In the genomic region with DNA sequence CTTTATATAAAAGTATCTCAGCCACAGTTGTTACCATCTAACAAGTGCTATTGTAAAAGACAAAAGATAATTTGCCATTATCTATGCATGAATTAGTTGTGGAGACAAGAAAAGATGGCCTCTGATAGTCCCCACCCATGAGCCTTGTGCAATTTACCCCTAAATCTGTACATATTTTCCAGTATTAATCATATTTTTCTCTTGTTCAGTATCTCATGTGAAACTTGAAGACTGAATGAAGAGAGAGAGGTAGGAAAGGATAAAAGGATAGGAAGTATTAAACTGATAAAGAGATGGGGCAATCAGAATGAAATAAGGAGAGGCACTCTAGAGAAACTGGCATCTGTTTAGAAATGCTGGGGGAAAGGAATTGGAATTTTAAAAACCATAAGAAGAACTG, we compare ENCODE assay signal across 12 cellular contexts. TPM values are rescaled to one million over a fixed set of nuclear protein-coding genes. Genes with fewer than 3 reads are reported as not detected.
A peak's percentile ranks its signal among the peaks of the same experiment; 100 is the strongest.
DNase-seq lines count a peak whose midpoint lies in the region; ATAC-seq, FAIRE-seq and TF ChIP-seq lines count a peak whose summit lies in the region.
"Had no signal": no experiment of that assay in that cellular context is flagged by ENCODE, and none has a peak within 500 bp of the region (broad histone marks: within the 10 kb centered on the region; RNA-seq: fewer than 3 reads in every experiment).

No MANE protein-coding gene starts in this region.

- intact Hi-C loops in colonic mucosa (cut with DNase I): no loop called here

- no peaks in the 10 kb centered on the region for H3K36me3 Mint-ChIP-seq in activated naive CD8-positive, alpha-beta T cell treated with anti-CD3 and anti-CD28 coated beads, Interleukin-2, amount 10 ng/mL, durations not matched to agents 7 days and 5 days

- TF ChIP-seq POLR2A in A549 (IDR thresholded peaks at IDR 0.05; ENCODE audit: low read length): no peak

- H3K27ac ChIP-seq in A549 (peak overlapping the region in 1 of 2 experiments; percentile 44; a peak in 3 of 6 replicates), DOHH2 (ENCODE audit: low read depth, low read length) (peak overlapping the region; percentile 83), hepatocyte (peak overlapping the region; percentile 85), colonic mucosa (no peak overlapping the region)
- H3K27ac ChIP-seq: C4-2B had no signal

- no peaks in the 10 kb centered on the region for H3K27me3 Mint-ChIP-seq in activated naive CD8-positive, alpha-beta T cell treated with anti-CD3 and anti-CD28 coated beads, Interleukin-2, amount 10 ng/mL, durations not matched to agents 7 days and 5 days

- TF ChIP-seq RAD21 in A549 (conservative IDR thresholded peaks at IDR 0.05 in 1 of 2, IDR thresholded peaks at IDR 0.05 in 1 of 2): no peak

- no peaks in the 10 kb centered on the region for H4K20me1 ChIP-seq in DOHH2 (ENCODE audit: control insufficient read depth, insufficient read depth, low read depth, low read length)
- H4K20me1 ChIP-seq in hepatocyte (ENCODE audit: insufficient read depth, poor library complexity, severe bottlenecking): no peaks in the 10 kb centered on the region

- H3K9me2 ChIP-seq in DOHH2 (replicated peaks; ENCODE audit: control insufficient read depth, low read length) (no peaks in the 10 kb centered on the region), hepatocyte (replicated peaks; ENCODE audit: insufficient read depth) (no peaks in the 10 kb centered on the region)

- TF ChIP-seq CTCF in A549 (IDR thresholded peaks at IDR 0.05) (no peak), DOHH2 (IDR thresholded peaks at IDR 0.05; ENCODE audit: low read depth, low read length, poor library complexity, severe bottlenecking) (no peak), hepatocyte (IDR thresholded peaks at IDR 0.05; ENCODE audit: poor library complexity) (no peak), colonic mucosa (IDR thresholded peaks at IDR 0.05) (no peak)

- POLR2A ChIA-PET in A549 (lab: Yijun Ruan, JAX): interaction anchor here (1.0 kb wide), 1 partner anchor 73 kb away, joined by 4 read pairs; the partner anchor contains the start of gene USP53
- POLR2A ChIA-PET in activated naive CD8-positive, alpha-beta T cell treated with anti-CD3 and anti-CD28 coated beads, Interleukin-2, amount 10 ng/mL, durations not matched to agents 7 days and 5 days (lab: Charles Lee): no interaction called here

- H3K9ac ChIP-seq in colonic mucosa (ENCODE audit: low read depth in 2 of 2, low read length in 2 of 2): no peak overlapping the region

- peaks cover 2% of the 10 kb centered on the region for H3K9me3 Mint-ChIP-seq in activated naive CD8-positive, alpha-beta T cell treated with anti-CD3 and anti-CD28 coated beads, Interleukin-2, amount 10 ng/mL, durations not matched to agents 7 days and 5 days
- H3K9me3 Mint-ChIP-seq: neural crest cell had no signal

- H3K4me1 Mint-ChIP-seq in activated naive CD8-positive, alpha-beta T cell treated with anti-CD3 and anti-CD28 coated beads, Interleukin-2, amount 10 ng/mL, durations not matched to agents 7 days and 5 days: peaks cover 15% of the 10 kb centered on the region

- no peak overlapping the region for H2AFZ ChIP-seq in hepatocyte

- H3K36me3 ChIP-seq in DOHH2 (ENCODE audit: control insufficient read depth, low read length): no peaks in the 10 kb centered on the region
- H3K36me3 ChIP-seq in hepatocyte (replicated peaks; ENCODE audit: insufficient read depth, low read depth): no peaks in the 10 kb centered on the region
- H3K36me3 ChIP-seq in colonic mucosa: no peaks in the 10 kb centered on the region

- TF ChIP-seq EP300 in A549 (IDR thresholded peaks at IDR 0.05): no peak

- no peaks in the 10 kb centered on the region for H3K27me3 ChIP-seq in DOHH2 (ENCODE audit: control insufficient read depth, low read length)
- H3K27me3 ChIP-seq in hepatocyte: no peaks in the 10 kb centered on the region
- H3K27me3 ChIP-seq in colonic mucosa: no peaks in the 10 kb centered on the region

- peaks cover 36% of the 10 kb centered on the region for H3F3A ChIP-seq in DOHH2 (ENCODE audit: control insufficient read depth, insufficient read depth)

- FAIRE-seq in A549 (lab: Jason Lieb, UNC): no peak

- peak overlapping the region; percentile 53 for H3K4me3 Mint-ChIP-seq in activated naive CD8-positive, alpha-beta T cell treated with anti-CD3 and anti-CD28 coated beads, Interleukin-2, amount 10 ng/mL, durations not matched to agents 7 days and 5 days
- H3K4me3 Mint-ChIP-seq: neural crest cell had no signal

- DNase-seq in A549 (ENCODE audit: low read depth in 1 of 2, low spot score in 1 of 2): no peak
- DNase-seq in activated naive CD8-positive, alpha-beta T cell treated with anti-CD3 and anti-CD28 coated beads, Interleukin-2, amount 10 ng/mL, durations not matched to agents 7 days and 5 days: no peak
- DNase-seq in hepatocyte (ENCODE audit: low spot score): no peak
- no peak for DNase-seq in RPMI8226
- DNase-seq in stimulated activated CD4-positive, alpha-beta T cell treated with anti-CD3 and anti-CD28 coated beads, Interleukin-4, amount 100 ng/mL, for 1 hour: no peak
- no peak for DNase-seq in colonic mucosa
- DNase-seq: activated CD4-positive, alpha-beta T cell treated with anti-CD3 and anti-CD28 coated beads, Interleukin-2, amount 50 U/mL, for 4 hours; NCI-H1436 had no signal

- H3K27ac Mint-ChIP-seq in activated naive CD8-positive, alpha-beta T cell treated with anti-CD3 and anti-CD28 coated beads, Interleukin-2, amount 10 ng/mL, durations not matched to agents 7 days and 5 days: peak overlapping the region; percentile 62

- H3K4me3 ChIP-seq in A549 (no peak overlapping the region), DOHH2 (ENCODE audit: low read length) (peak overlapping the region; percentile 63), hepatocyte (no peak overlapping the region), colonic mucosa (no peak overlapping the region)

- no peaks in the 10 kb centered on the region for H3K9me3 ChIP-seq in A549
- H3K9me3 ChIP-seq in DOHH2 (ENCODE audit: control insufficient read depth, insufficient read depth, low read length): no peaks in the 10 kb centered on the region
- no peaks in the 10 kb centered on the region for H3K9me3 ChIP-seq in hepatocyte (ENCODE audit: low read depth)
- no peaks in the 10 kb centered on the region for H3K9me3 ChIP-seq in colonic mucosa

- no peak; a peak in 1 of 6 replicates for ATAC-seq in A549
- no peak for ATAC-seq in activated naive CD8-positive, alpha-beta T cell treated with anti-CD3 and anti-CD28 coated beads, Interleukin-2, amount 10 ng/mL, durations not matched to agents 7 days and 5 days (ENCODE audit: low read depth)
- ATAC-seq in HG02798 (IDR thresholded peaks at IDR 0.05; ENCODE audit: poor library complexity, unreplicated experiment): no peak

- H3K4me1 ChIP-seq in A549 (peaks cover 32% of the 10 kb centered on the region; the same call in 2 of the 3 replicates), DOHH2 (ENCODE audit: control insufficient read depth, low read length) (peaks cover 68% of the 10 kb centered on the region), hepatocyte (ENCODE audit: insufficient read depth) (peaks cover 5% of the 10 kb centered on the region), colonic mucosa (no peaks in the 10 kb centered on the region)

- H3K4me2 ChIP-seq in A549 (peak overlapping the region; percentile 27), DOHH2 (ENCODE audit: low read length) (peak overlapping the region; percentile 77), hepatocyte (peak overlapping the region; percentile 51)

- H3K79me2 ChIP-seq in DOHH2 (ENCODE audit: control insufficient read depth, low read length) (no peaks in the 10 kb centered on the region), hepatocyte (no peaks in the 10 kb centered on the region)

- CTCF ChIA-PET in A549 (lab: Yijun Ruan, JAX): no interaction called here

TF ChIP-seq in A549, 52 proteins besides CTCF, POLR2A, EP300 and RAD21:
- TF ChIP-seq RCOR1 (IDR thresholded peaks at IDR 0.05; ENCODE audit: low read depth, low read length) (no peak), ZNF302 (CRISPR knock-in tag; IDR thresholded peaks at IDR 0.05) (no peak), RNF2 (IDR thresholded peaks at IDR 0.05; ENCODE audit: borderline replicate concordance, low read depth) (no peak), CHD2 (IDR thresholded peaks at IDR 0.05; ENCODE audit: low read length, partially characterized antibody) (no peak), KDM5A (IDR thresholded peaks at IDR 0.05) (no peak), MAX (IDR thresholded peaks at IDR 0.05) (no peak), HOXA7 (CRISPR knock-in tag; IDR thresholded peaks at IDR 0.05) (no peak), CBX2 (IDR thresholded peaks at IDR 0.05; ENCODE audit: borderline replicate concordance, low read depth) (no peak)
- TF ChIP-seq, protein P1, sequence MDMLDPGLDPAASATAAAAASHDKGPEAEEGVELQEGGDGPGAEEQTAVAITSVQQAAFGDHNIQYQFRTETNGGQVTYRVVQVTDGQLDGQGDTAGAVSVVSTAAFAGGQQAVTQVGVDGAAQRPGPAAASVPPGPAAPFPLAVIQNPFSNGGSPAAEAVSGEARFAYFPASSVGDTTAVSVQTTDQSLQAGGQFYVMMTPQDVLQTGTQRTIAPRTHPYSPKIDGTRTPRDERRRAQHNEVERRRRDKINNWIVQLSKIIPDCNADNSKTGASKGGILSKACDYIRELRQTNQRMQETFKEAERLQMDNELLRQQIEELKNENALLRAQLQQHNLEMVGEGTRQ (IDR thresholded peaks at IDR 0.05): no peak

RNA-seq across cellular contexts. Expression of gene MYOZ2, which starts 3.7 kb away (rescaled TPM):
- polyA plus RNA-seq in A549 (2011; rRNA removed) (not detected in 2 replicates), A549 (2017; fragmentation: RNase III; extraction: RNeasy Plus Mini Kit Qiagen cat#74134 plus additional on column Dnase treatment) (not detected in 3 replicates), hepatocyte (0.13 TPM in 1 of 2 replicates, not detected in the other)
- not detected in 2 replicates for polyA plus RNA-seq in A549 (2012; cell fraction: cytosol; rRNA removed)
- polyA plus RNA-seq in A549 (2012; cell fraction: nucleus; rRNA removed): not detected in 2 replicates
- not detected in 2 replicates for polyA minus RNA-seq in A549 (2011; rRNA and poly(A)+ RNA removed)
- not detected for total RNA-seq in activated naive CD8-positive, alpha-beta T cell treated with anti-CD3 and anti-CD28 coated beads, Interleukin-2, amount 10 ng/mL, durations not matched to agents 7 days and 5 days
- total RNA-seq in hepatocyte (0.10 and 0.16 TPM in 2 replicates), colonic mucosa (under 1 TPM in 1 of 2 donors, not detected in 1; 0.08 TPM)
- total RNA-seq: neural crest cell had no signal

Comparison
In these comparisons a context has a peak if more than half of its experiments do, and no peak if none do; other contexts are left out.
1. H3K4me2 ChIP-seq: peak in every context shown above with its lines; median percentile 77 in DOHH2; 51 in hepatocyte; 27 in A549.